In genomic region chr4:150126201-150126879, GRCh38 we compare ENCODE assay signal across 10 cellular contexts. TPM values are rescaled to one million over a fixed set of nuclear protein-coding genes. Genes with fewer than 3 reads are reported as not detected.
DNase-seq lines count a peak whose midpoint lies in the region; ATAC-seq, FAIRE-seq and TF ChIP-seq lines count a peak whose summit lies in the region.
"Had no signal": no experiment of that assay in that cellular context is flagged by ENCODE, and none has a peak within 500 bp of the region (broad histone marks: within the 10 kb centered on the region; RNA-seq: fewer than 3 reads in every experiment).

No MANE protein-coding gene starts in this region.

- H3K4me1 ChIP-seq in PC-9 (replicated peaks; ENCODE audit: insufficient read depth) (peaks cover 15% of the 10 kb centered on the region; the same call in 1 of the 2 replicates), left ventricle myocardium inferior (peaks cover 34% of the 10 kb centered on the region), prostate gland (replicated peaks) (no peaks in the 10 kb centered on the region)

- H3K4me3 ChIP-seq in PC-9 (no peak overlapping the region), left ventricle myocardium inferior (no peak overlapping the region), coronary artery (no peak overlapping the region), prostate gland (no peak overlapping the region)
- H3K4me3 ChIP-seq: adrenal gland had no signal

- H3K9me2 ChIP-seq in PC-9 (ENCODE audit: insufficient read depth) = no peaks in the 10 kb centered on the region

- H3K36me3 ChIP-seq in PC-9 (ENCODE audit: low read depth) (no peaks in the 10 kb centered on the region), left ventricle myocardium inferior (peaks cover 5% of the 10 kb centered on the region), prostate gland (no peaks in the 10 kb centered on the region)
- H3K36me3 ChIP-seq: adrenal gland had no signal

- DNase-seq in GM12891 (ENCODE audit: insufficient read length, low spot score) (peak; percentile 7), PC-9 (no peak), left ventricle myocardium inferior (no peak), coronary artery (ENCODE audit: low spot score) (no peak), prostate gland (ENCODE audit: low spot score) (no peak)
- DNase-seq in activated naive CD4-positive, alpha-beta T cell (lab: John Stamatoyannopoulos, UW) = no peak
- DNase-seq in activated CD4-positive, alpha-beta T cell treated with anti-CD3 and anti-CD28 coated beads for 48 hours = no peak
- DNase-seq: adrenal gland had no signal

- TF ChIP-seq POLR2A in GM12891 (IDR thresholded peaks at IDR 0.05; ENCODE audit: low read depth, low read length) = no peak
- TF ChIP-seq POLR2A in prostate gland (IDR thresholded peaks at IDR 0.05) = no peak

- no peaks in the 10 kb centered on the region for H3K9me3 ChIP-seq in PC-9 (ENCODE audit: insufficient read depth, low read depth)
- peaks cover 10% of the 10 kb centered on the region for H3K9me3 ChIP-seq in left ventricle myocardium inferior (replicated peaks)
- H3K9me3 ChIP-seq in prostate gland = no peaks in the 10 kb centered on the region

- no TSS peak for BruUV-seq in PC-9 (replicated peaks; lab: Mats Ljungman, UMichigan)

- H3K27ac ChIP-seq in PC-9 = peak overlapping the region; percentile 27; the same call in 1 of the 2 replicates
- H3K27ac ChIP-seq in left ventricle myocardium inferior (replicated peaks) = peak overlapping the region; percentile 42
- H3K27ac ChIP-seq in coronary artery = no peak overlapping the region
- no peak overlapping the region for H3K27ac ChIP-seq in prostate gland
- H3K27ac ChIP-seq: adrenal gland had no signal

- ATAC-seq in HG02870 (IDR thresholded peaks at IDR 0.05; ENCODE audit: unreplicated experiment) = peak; percentile 16

- peak; percentile 54 for FAIRE-seq in GM12891 (lab: Jason Lieb, UNC)
- FAIRE-seq: TTC549 had no signal

- H2AFZ ChIP-seq in PC-9 = no peak overlapping the region

- TF ChIP-seq CTCF in PC-9 (conservative IDR thresholded peaks at IDR 0.05) (no peak), left ventricle myocardium inferior (IDR thresholded peaks at IDR 0.05; ENCODE audit: borderline replicate concordance) (no peak), coronary artery (IDR thresholded peaks at IDR 0.05) (no peak), prostate gland (IDR thresholded peaks at IDR 0.05) (no peak)

- H4K20me1 ChIP-seq in PC-9 (ENCODE audit: insufficient read depth) = no peaks in the 10 kb centered on the region

- POLR2A ChIA-PET in PC-9 (lab: Charles Lee; ENCODE audit: unreplicated experiment) = no interaction called here

- 52% methylated on average over 3 of the region's 3 CpGs for WGBS in prostate gland

- intact Hi-C loops in PC-9 (cut with micrococcal nuclease; ENCODE audit: unreplicated experiment) = no loop called here
- intact Hi-C loops in left ventricle myocardium inferior (cut with micrococcal nuclease) = no loop called here
- intact Hi-C loops in prostate gland (cut with DNase I) = no loop called here

- H3K27me3 ChIP-seq in PC-9 (ENCODE audit: insufficient read depth, low read depth) (no peaks in the 10 kb centered on the region), left ventricle myocardium inferior (ENCODE audit: low read depth) (no peaks in the 10 kb centered on the region), prostate gland (replicated peaks; ENCODE audit: insufficient read depth) (no peaks in the 10 kb centered on the region)
- H3K27me3 ChIP-seq: adrenal gland had no signal

- 0 out of 2 replicates have a peak overlapping the region, but pooled peaks have one; percentile 9 for H3K4me2 ChIP-seq in PC-9

- H3F3A ChIP-seq in PC-9 (ENCODE audit: insufficient read depth, low read depth) = no peaks in the 10 kb centered on the region

- CTCF ChIA-PET in PC-9 (lab: Charles Lee) = no interaction called here

- H3K79me2 ChIP-seq in PC-9 (ENCODE audit: low read depth) = no peaks in the 10 kb centered on the region

TF ChIP-seq in GM12891, 5 proteins besides CTCF, POLR2A, EP300 and RAD21:
- no peak for TF ChIP-seq POU2F2 (IDR thresholded peaks at IDR 0.05; ENCODE audit: low read depth, low read length)
- TF ChIP-seq TAF1 (IDR thresholded peaks at IDR 0.05; ENCODE audit: low read depth, low read length) = no peak
- no peak for TF ChIP-seq POLR2AphosphoS5 (IDR thresholded peaks at IDR 0.05; ENCODE audit: low read depth, low read length)
- TF ChIP-seq SPI1 (IDR thresholded peaks at IDR 0.05; ENCODE audit: low read depth, low read length) = peak; percentile 21; the same call in 1 of the 2 replicates
- no peak for TF ChIP-seq PAX5 (IDR thresholded peaks at IDR 0.05; ENCODE audit: insufficient read depth, low read length, severe bottlenecking)

RNA-seq across cellular contexts. Expression of gene DCLK2, which starts 48.1 kb away (rescaled TPM):
- polyA plus RNA-seq in GM12891 (2012; ENCODE audit: low read depth, missing spikeins) = not detected
- total RNA-seq in PC-9 (2021) (0.41 and 0.73 TPM in 2 replicates), left ventricle myocardium inferior (21.9 TPM), prostate gland (10 to 100 TPM in 1 of 2 donors, 1 to 10 TPM in 1; 3.3 to 18.6 TPM)

Comparison
In these comparisons a context has a peak if more than half of its experiments do, and no peak if none do; other contexts are left out.
1. H3K27ac ChIP-seq: peak in PC-9 (single experiment) and left ventricle myocardium inferior (single experiment); none in coronary artery (0 of 2) and prostate gland (0 of 2).